Comparison of ENCODE assay signal across 20 cellular contexts in genomic region chr9:72909428-72909827, GRCh38.
"Had no signal": no experiment of that assay in that cellular context is flagged by ENCODE, and none has a peak within 500 bp of the region (broad histone marks: within the 10 kb centered on the region; RNA-seq: fewer than 3 reads in every experiment).

No MANE protein-coding gene starts in this region.

- DNase-seq: effector memory CD4-positive, alpha-beta T cell; heart left ventricle; hippocampal formation; islet precursor cell; mammary epithelial cell; naive B cell; psoas muscle; retina; right lobe of liver; spleen; stimulated activated CD4-positive, alpha-beta T cell treated with anti-CD3 and anti-CD28 coated beads, Interleukin-15, amount 100 ng/mL, for 24 hours; stimulated activated CD4-positive, alpha-beta T cell treated with anti-CD3 and anti-CD28 coated beads, Interleukin-1b, Interleukin-23, amount 100 ng/mL, for 48 hours; stimulated activated CD4-positive, alpha-beta T cell treated with anti-CD3 and anti-CD28 coated beads, Interleukin-4, amount 100 ng/mL, for 24 hours; stimulated activated naive CD8-positive, alpha-beta T cell treated with anti-CD3 and anti-CD28 coated beads, Interleukin-15, amount 100 ng/mL, for 72 hours; substantia nigra; trophoblast cell had no signal

- H3K9me3 Mint-ChIP-seq: central memory CD8-positive, alpha-beta T cell; naive B cell; nephron; stimulated activated memory B cell treated with anti-CD40 and anti-IgM and Interleukin-4, amounts not matched to agents 10 μg/mL and 1 μg/mL and 100 μg/mL, for 72 hours; stimulated activated naive CD8-positive, alpha-beta T cell treated with anti-CD3 and anti-CD28 coated beads, Interleukin-15, amount 100 ng/mL, for 72 hours had no signal

- H3K4me3 Mint-ChIP-seq: central memory CD8-positive, alpha-beta T cell; naive B cell; nephron; stimulated activated memory B cell treated with anti-CD40 and anti-IgM and Interleukin-4, amounts not matched to agents 10 μg/mL and 1 μg/mL and 100 μg/mL, for 72 hours; stimulated activated naive CD8-positive, alpha-beta T cell treated with anti-CD3 and anti-CD28 coated beads, Interleukin-15, amount 100 ng/mL, for 72 hours had no signal

- H3K36me3 Mint-ChIP-seq: naive B cell; stimulated activated memory B cell treated with anti-CD40 and anti-IgM and Interleukin-4, amounts not matched to agents 10 μg/mL and 1 μg/mL and 100 μg/mL, for 72 hours had no signal

- H3K27ac ChIP-seq: heart left ventricle, psoas muscle, right lobe of liver, spleen had no signal

- ATAC-seq: esophagus mucosa; heart left ventricle; psoas muscle; stimulated activated memory B cell treated with anti-CD40 and anti-IgM and Interleukin-4, amounts not matched to agents 10 μg/mL and 1 μg/mL and 100 μg/mL, for 72 hours; stimulated activated naive CD8-positive, alpha-beta T cell treated with anti-CD3 and anti-CD28 coated beads, Interleukin-15, amount 100 ng/mL, for 72 hours had no signal

- H3K27me3 ChIP-seq: heart left ventricle, right lobe of liver, spleen had no signal

- H3K4me3 ChIP-seq: heart left ventricle, psoas muscle, right lobe of liver, spleen had no signal

- H3K4me1 ChIP-seq: psoas muscle had no signal

- H3K9me3 ChIP-seq: heart left ventricle, psoas muscle, right lobe of liver, spleen had no signal

- H3K27me3 Mint-ChIP-seq: naive B cell; stimulated activated memory B cell treated with anti-CD40 and anti-IgM and Interleukin-4, amounts not matched to agents 10 μg/mL and 1 μg/mL and 100 μg/mL, for 72 hours; stimulated activated naive CD8-positive, alpha-beta T cell treated with anti-CD3 and anti-CD28 coated beads, Interleukin-15, amount 100 ng/mL, for 72 hours had no signal

- H3K27ac Mint-ChIP-seq: naive B cell; nephron; stimulated activated memory B cell treated with anti-CD40 and anti-IgM and Interleukin-4, amounts not matched to agents 10 μg/mL and 1 μg/mL and 100 μg/mL, for 72 hours; stimulated activated naive CD8-positive, alpha-beta T cell treated with anti-CD3 and anti-CD28 coated beads, Interleukin-15, amount 100 ng/mL, for 72 hours had no signal

- H3K4me1 Mint-ChIP-seq: central memory CD8-positive, alpha-beta T cell; naive B cell; stimulated activated memory B cell treated with anti-CD40 and anti-IgM and Interleukin-4, amounts not matched to agents 10 μg/mL and 1 μg/mL and 100 μg/mL, for 72 hours; stimulated activated naive CD8-positive, alpha-beta T cell treated with anti-CD3 and anti-CD28 coated beads, Interleukin-15, amount 100 ng/mL, for 72 hours had no signal
